Comparison of ENCODE assay signal across 15 cellular contexts in the genomic region with DNA sequence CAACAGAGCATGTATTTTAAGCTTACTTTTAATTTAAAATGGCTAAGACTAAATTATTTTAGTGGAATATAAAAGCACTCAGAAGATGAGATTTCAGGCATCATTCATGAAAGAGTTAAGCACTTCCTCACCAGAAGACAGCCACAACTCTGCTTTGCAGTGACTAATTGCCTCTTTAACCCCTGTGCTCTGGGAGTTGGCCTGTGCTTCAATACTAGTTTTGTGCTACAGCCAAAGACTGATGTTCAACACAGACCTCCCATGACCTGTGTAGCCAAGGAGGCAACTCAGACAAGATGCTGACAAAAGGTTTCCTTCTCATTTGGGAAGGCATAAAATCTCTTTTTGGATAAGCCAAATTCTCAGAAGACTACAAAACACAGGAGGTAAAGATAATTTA.
DNase-seq lines count a peak whose midpoint lies in the region; ATAC-seq and TF ChIP-seq lines count a peak whose summit lies in the region.
"Had no signal": no experiment of that assay in that cellular context is flagged by ENCODE, and none has a peak within 500 bp of the region (broad histone marks: within the 10 kb centered on the region; RNA-seq: fewer than 3 reads in every experiment).

No MANE protein-coding gene starts in this region.

- no peaks in the 10 kb centered on the region for H3K36me3 Mint-ChIP-seq in GM23338 (ENCODE audit: low read depth)
- peaks cover 9% of the 10 kb centered on the region for H3K36me3 Mint-ChIP-seq in neural crest cell (ENCODE audit: low read depth)

- H3K9ac ChIP-seq in fibroblast of lung (ENCODE audit: insufficient read depth, low read length): no peak overlapping the region

- H3K4me3 ChIP-seq in GM23338 (no peak overlapping the region), SJCRH30 (no peak overlapping the region), fibroblast of lung (replicated peaks in 1 of 4; ENCODE audit: control extremely low read depth in 1 of 4, insufficient read depth in 1 of 4, low read depth in 3 of 4, low read length in 4 of 4) (no peak overlapping the region), upper lobe of left lung (no peak overlapping the region), mucosa of descending colon (no peak overlapping the region)
- H3K4me3 ChIP-seq: HAP-1, heart right ventricle had no signal

- no peak for TF ChIP-seq CTCF in GM23338 (conservative IDR thresholded peaks at IDR 0.05; ENCODE audit: low read depth in 2 of 2)
- TF ChIP-seq CTCF in fibroblast of lung (conservative IDR thresholded peaks at IDR 0.05 in 1 of 2, IDR thresholded peaks at IDR 0.05 in 1 of 2; ENCODE audit: low read depth in 1 of 2, low read length in 2 of 2): no peak
- no peak for TF ChIP-seq CTCF in neural crest cell (conservative IDR thresholded peaks at IDR 0.05)
- no peak for TF ChIP-seq CTCF in upper lobe of left lung (IDR thresholded peaks at IDR 0.05)
- no peak for TF ChIP-seq CTCF in mucosa of descending colon (IDR thresholded peaks at IDR 0.05)

- H3K4me2 ChIP-seq in GM23338 (no peak overlapping the region), fibroblast of lung (ENCODE audit: extremely low read depth, insufficient read depth, low read length) (no peak overlapping the region)

- no peak for TF ChIP-seq POLR2A in upper lobe of left lung (IDR thresholded peaks at IDR 0.05)

- H4K20me1 ChIP-seq in GM23338 (replicated peaks; ENCODE audit: insufficient read depth) (no peaks in the 10 kb centered on the region), fibroblast of lung (ENCODE audit: control insufficient read depth, extremely low read depth, insufficient read depth, low read length) (no peaks in the 10 kb centered on the region)

- no peak overlapping the region for H2AFZ ChIP-seq in GM23338
- H2AFZ ChIP-seq in fibroblast of lung (ENCODE audit: low read length): no peak overlapping the region

- H3K27me3 Mint-ChIP-seq in GM23338 (ENCODE audit: insufficient read depth, low read depth, poor library complexity) (no peaks in the 10 kb centered on the region), neural crest cell (ENCODE audit: low read depth) (peaks cover 90% of the 10 kb centered on the region)
- H3K27me3 Mint-ChIP-seq: activated CD4-positive, alpha-beta T cell treated with anti-CD3 and anti-CD28 coated beads, Interleukin-2, amount 10 ng/mL, durations not matched to agents 7 days and 5 days; CD4-positive, CD25-positive, alpha-beta regulatory T cell; effector memory CD8-positive, alpha-beta T cell had no signal

- H3K36me3 ChIP-seq in GM23338 (ENCODE audit: insufficient read depth) (no peaks in the 10 kb centered on the region), SJCRH30 (no peaks in the 10 kb centered on the region), fibroblast of lung (ENCODE audit: control insufficient read depth, insufficient read depth, low read length) (no peaks in the 10 kb centered on the region), upper lobe of left lung (no peaks in the 10 kb centered on the region), mucosa of descending colon (ENCODE audit: low read depth) (no peaks in the 10 kb centered on the region)
- H3K36me3 ChIP-seq: HAP-1, heart right ventricle had no signal

- H3K27me3 ChIP-seq in GM23338 (ENCODE audit: insufficient read depth) (no peaks in the 10 kb centered on the region), SJCRH30 (no peaks in the 10 kb centered on the region), fibroblast of lung (ENCODE audit: control insufficient read depth, insufficient read depth, low read length) (no peaks in the 10 kb centered on the region), upper lobe of left lung (no peaks in the 10 kb centered on the region)
- H3K27me3 ChIP-seq: heart right ventricle had no signal

- H3K9me3 ChIP-seq in SJCRH30 (replicated peaks) (no peaks in the 10 kb centered on the region), fibroblast of lung (ENCODE audit: control insufficient read depth, insufficient read depth, low read depth, low read length) (no peaks in the 10 kb centered on the region), upper lobe of left lung (no peaks in the 10 kb centered on the region), mucosa of descending colon (no peaks in the 10 kb centered on the region)
- H3K9me3 ChIP-seq: HAP-1 had no signal

- ATAC-seq in GM23338 (peak; percentile 70), upper lobe of left lung (ENCODE audit: low FRiP score in 2 of 2) (no peak), mucosa of descending colon (no peak)
- ATAC-seq: effector memory CD8-positive, alpha-beta T cell; left lobe of liver had no signal

- H3K27ac ChIP-seq in GM23338 (ENCODE audit: low read depth) (no peak overlapping the region), SJCRH30 (no peak overlapping the region), fibroblast of lung (ENCODE audit: insufficient read depth, low read length) (no peak overlapping the region), upper lobe of left lung (no peak overlapping the region)
- H3K27ac ChIP-seq: heart right ventricle had no signal

- H3K9me3 Mint-ChIP-seq in GM23338: no peaks in the 10 kb centered on the region
- H3K9me3 Mint-ChIP-seq in neural crest cell: peaks cover 3% of the 10 kb centered on the region
- H3K9me3 Mint-ChIP-seq: activated CD4-positive, alpha-beta T cell treated with anti-CD3 and anti-CD28 coated beads, Interleukin-2, amount 10 ng/mL, durations not matched to agents 7 days and 5 days; CD4-positive, CD25-positive, alpha-beta regulatory T cell; effector memory CD8-positive, alpha-beta T cell had no signal

- H3K4me1 ChIP-seq in GM23338 (ENCODE audit: insufficient read depth) (no peaks in the 10 kb centered on the region), SJCRH30 (peaks cover 2% of the 10 kb centered on the region; the same call in 1 of the 2 replicates), fibroblast of lung (ENCODE audit: control insufficient read depth, extremely low read depth, insufficient read depth, low read length) (no peaks in the 10 kb centered on the region), upper lobe of left lung (no peaks in the 10 kb centered on the region), mucosa of descending colon (ENCODE audit: low read depth) (no peaks in the 10 kb centered on the region)
- H3K4me1 ChIP-seq: HAP-1 had no signal

- H3K4me1 Mint-ChIP-seq in GM23338 (peaks cover 4% of the 10 kb centered on the region; the same call in 2 of the 3 replicates), neural crest cell (peaks cover 49% of the 10 kb centered on the region)
- H3K4me1 Mint-ChIP-seq: activated CD4-positive, alpha-beta T cell treated with anti-CD3 and anti-CD28 coated beads, Interleukin-2, amount 10 ng/mL, durations not matched to agents 7 days and 5 days; CD4-positive, CD25-positive, alpha-beta regulatory T cell had no signal

- no peak for TF ChIP-seq EP300 in upper lobe of left lung (IDR thresholded peaks at IDR 0.05)

- no peaks in the 10 kb centered on the region for H3F3A ChIP-seq in GM23338 (replicated peaks; ENCODE audit: low read depth)

- DNase-seq in GM23338 (ENCODE audit: low spot score): peak; percentile 28
- DNase-seq in SJCRH30: peak; percentile 16 to 45
- peak; percentile 3 to 44 for DNase-seq in fibroblast of lung (ENCODE audit: low read depth in 2 of 2)
- DNase-seq in neural crest cell (ENCODE audit: low read depth, low spot score): peak; percentile 18
- DNase-seq in SW 1271 (lab: John Stamatoyannopoulos, UW): no peak
- DNase-seq in upper lobe of left lung: no peak
- DNase-seq in mucosa of descending colon: no peak
- DNase-seq: activated CD4-positive, alpha-beta T cell treated with anti-CD3 and anti-CD28 coated beads, Interleukin-2, amount 10 ng/mL, durations not matched to agents 7 days and 5 days; CD4-positive, CD25-positive, alpha-beta regulatory T cell; effector memory CD8-positive, alpha-beta T cell; heart right ventricle; NCI-H2171 treated with DMSO at 0.1 percent for 48 hours; T-helper 2 cell had no signal

- no peaks in the 10 kb centered on the region for H3K9me2 ChIP-seq in GM23338 (ENCODE audit: insufficient read depth)

- intact Hi-C loops in mucosa of descending colon (cut with DNase I, micrococcal nuclease): no loop called here

- H3K27ac Mint-ChIP-seq in GM23338: no peak overlapping the region; the same call in 1 of the 2 replicates
- peak overlapping the region; percentile 97 for H3K27ac Mint-ChIP-seq in neural crest cell (ENCODE audit: unreplicated experiment)
- H3K27ac Mint-ChIP-seq: activated CD4-positive, alpha-beta T cell treated with anti-CD3 and anti-CD28 coated beads, Interleukin-2, amount 10 ng/mL, durations not matched to agents 7 days and 5 days; CD4-positive, CD25-positive, alpha-beta regulatory T cell; effector memory CD8-positive, alpha-beta T cell had no signal

- H3K4me3 Mint-ChIP-seq in GM23338 (no peak overlapping the region), neural crest cell (peak overlapping the region; percentile 78)
- H3K4me3 Mint-ChIP-seq: activated CD4-positive, alpha-beta T cell treated with anti-CD3 and anti-CD28 coated beads, Interleukin-2, amount 10 ng/mL, durations not matched to agents 7 days and 5 days; CD4-positive, CD25-positive, alpha-beta regulatory T cell; effector memory CD8-positive, alpha-beta T cell had no signal

- no peaks in the 10 kb centered on the region for H3K79me2 ChIP-seq in GM23338 (replicated peaks; ENCODE audit: insufficient read depth)
- no peaks in the 10 kb centered on the region for H3K79me2 ChIP-seq in fibroblast of lung (ENCODE audit: control insufficient read depth, insufficient read depth, low read length)

TF ChIP-seq in GM23338, 12 proteins besides CTCF, POLR2A, EP300 and RAD21:
- TF ChIP-seq ZNF331 (CRISPR knock-in tag; IDR thresholded peaks at IDR 0.05; ENCODE audit: low read depth): no peak

Comparison
In these comparisons a context has a peak if more than half of its experiments do, and no peak if none do; other contexts are left out.
1. DNase-seq: peak in GM23338 (single experiment), SJCRH30 (2 of 2), fibroblast of lung (2 of 2) and neural crest cell (single experiment); none in SW 1271 (0 of 2), upper lobe of left lung (0 of 2) and mucosa of descending colon (0 of 3).